ENCODE assay signal across 22 cellular contexts in genomic region chr13:43475135-43475534, GRCh38.
"Had no signal": no experiment of that assay in that cellular context is flagged by ENCODE, and none has a peak within 500 bp of the region (broad histone marks: within the 10 kb centered on the region; RNA-seq: fewer than 3 reads in every experiment).

No MANE protein-coding gene starts in this region.

- H3K27ac ChIP-seq: foreskin keratinocyte, hepatocyte, left lung, neural progenitor cell, pancreas, skin epidermis, thoracic aorta, transverse colon had no signal

- ATAC-seq: foreskin keratinocyte; left lung; natural killer cell treated with Interleukin-12 subunit alpha and Interleukin-12 subunit beta and Interleukin-15 and Interleukin-18, amount 100 ng/mL, for 72 hours; pancreas; stimulated activated naive B cell treated with anti-CD40 and anti-IgM and Interleukin-4, amounts not matched to agents 10 μg/mL and 1 μg/mL and 100 μg/mL, for 72 hours; stimulated activated naive CD8-positive, alpha-beta T cell treated with anti-CD3 and anti-CD28 coated beads, Interleukin-15, amount 100 ng/mL, for 72 hours had no signal

- H3K27me3 ChIP-seq: dorsolateral prefrontal cortex, foreskin keratinocyte, hepatocyte, left lung, neural progenitor cell, pancreas, sigmoid colon, transverse colon had no signal

- H3K4me3 ChIP-seq: dorsolateral prefrontal cortex, hepatocyte, left lung, lung, neural progenitor cell, pancreas, sigmoid colon, skin epidermis, thoracic aorta, transverse colon had no signal

- H3K4me1 ChIP-seq: foreskin keratinocyte, left lung, neural progenitor cell had no signal

- H3K36me3 ChIP-seq: left lung, neural progenitor cell, pancreas, sigmoid colon, thoracic aorta, transverse colon had no signal

- DNase-seq: cortex of kidney; dorsolateral prefrontal cortex; effector CD8-positive, alpha-beta T cell; foreskin keratinocyte; islet precursor cell; left lung; mesenchymal stem cell; midbrain; nucleus accumbens; pancreas; sigmoid colon; stimulated activated CD4-positive, alpha-beta T cell treated with anti-CD3 and anti-CD28 coated beads, Interleukin-2, amount 100 ng/mL, for 24 hours; stimulated activated CD4-positive, alpha-beta T cell treated with anti-CD3 and anti-CD28 coated beads, Interleukin-4, amount 100 ng/mL, for 4 hours; stimulated activated naive B cell treated with anti-CD40 and anti-IgM and Interleukin-4, amounts not matched to agents 10 μg/mL and 1 μg/mL and 100 μg/mL, for 72 hours; stimulated activated naive CD8-positive, alpha-beta T cell treated with anti-CD3 and anti-CD28 coated beads, Interleukin-15, amount 100 ng/mL, for 72 hours; transverse colon had no signal

- H3K9me3 ChIP-seq: left lung, pancreas, sigmoid colon, thoracic aorta, transverse colon had no signal
